Comparison of ENCODE assay signal across 1 cellular context in genomic region chr2:30351941-30352340, GRCh38.
TF ChIP-seq lines count a peak whose summit lies in the region.

No MANE protein-coding gene starts in this region.

TF ChIP-seq in K562, 482 proteins besides CTCF, POLR2A, EP300 and RAD21 (continued from another document):
- TF ChIP-seq ZNF407 (IDR thresholded peaks at IDR 0.05; ENCODE audit: low read depth) (no peak), ARID3A (IDR thresholded peaks at IDR 0.05; ENCODE audit: borderline replicate concordance, low read depth, low read length) (no peak), TCF3 (CRISPR knock-in tag; IDR thresholded peaks at IDR 0.05) (no peak), CEBPB (tag; IDR thresholded peaks at IDR 0.05) (0 out of 2 replicates have a peak, but pooled peaks have one; percentile 29), GABPA (tag; conservative IDR thresholded peaks at IDR 0.05; ENCODE audit: low read depth) (no peak), FOSL1 (tag; conservative IDR thresholded peaks at IDR 0.05) (no peak), ZNF436 (CRISPR knock-in tag; IDR thresholded peaks at IDR 0.05) (no peak), HDAC6 (IDR thresholded peaks at IDR 0.05; ENCODE audit: low read depth, low read length) (no peak), ZNF3 (CRISPR knock-in tag; IDR thresholded peaks at IDR 0.05) (no peak)
- TF ChIP-seq, protein P1, sequence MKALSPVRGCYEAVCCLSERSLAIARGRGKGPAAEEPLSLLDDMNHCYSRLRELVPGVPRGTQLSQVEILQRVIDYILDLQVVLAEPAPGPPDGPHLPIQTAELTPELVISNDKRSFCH (CRISPR knock-in tag; IDR thresholded peaks at IDR 0.05) = no peak
- TF ChIP-seq, protein P1 (tag; IDR thresholded peaks at IDR 0.05) = no peak
